2 cellular contexts compared by ENCODE assay signal in genomic region chr11:114298701-114299090, GRCh38.
TF ChIP-seq lines count a peak whose summit lies in the region.

No MANE protein-coding gene starts in this region.

TF ChIP-seq in SK-N-SH, 30 proteins besides CTCF, POLR2A, EP300 and RAD21 (continued from another document):
- no peak for TF ChIP-seq REST (IDR thresholded peaks at IDR 0.05; ENCODE audit: low read depth, low read length)
- no peak for TF ChIP-seq USF1 (IDR thresholded peaks at IDR 0.05; ENCODE audit: borderline replicate concordance, low read depth)

TF ChIP-seq in SK-N-SH treated with all-trans-retinoic acid at 6 μM for 48 hours, 23 proteins besides CTCF, POLR2A, EP300 and RAD21 (continued from another document):
- no peak for TF ChIP-seq PATZ1 (CRISPR knock-in tag; IDR thresholded peaks at IDR 0.05; ENCODE audit: borderline replicate concordance)
- TF ChIP-seq ZNF70 (CRISPR knock-in tag; IDR thresholded peaks at IDR 0.05): no peak
- no peak for TF ChIP-seq RARB (CRISPR knock-in tag; IDR thresholded peaks at IDR 0.05)
- no peak for TF ChIP-seq GLIS3 (CRISPR knock-in tag; IDR thresholded peaks at IDR 0.05)
- TF ChIP-seq ISL1 (CRISPR knock-in tag; IDR thresholded peaks at IDR 0.05): no peak
- no peak for TF ChIP-seq TCF4 (CRISPR knock-in tag; IDR thresholded peaks at IDR 0.05; ENCODE audit: borderline replicate concordance)
- TF ChIP-seq SNAI2 (CRISPR knock-in tag; IDR thresholded peaks at IDR 0.05): no peak
- TF ChIP-seq ZNF8 (CRISPR knock-in tag; IDR thresholded peaks at IDR 0.05): no peak
- no peak for TF ChIP-seq ZFP30 (CRISPR knock-in tag; IDR thresholded peaks at IDR 0.05)
- TF ChIP-seq OSR1 (CRISPR knock-in tag; IDR thresholded peaks at IDR 0.05): no peak
- TF ChIP-seq ZC3H10 (CRISPR knock-in tag; IDR thresholded peaks at IDR 0.05): no peak
